ENCODE assay signal across 20 cellular contexts in genomic region chr9:123828449-123828848, GRCh38.
DNase-seq lines count a peak whose midpoint lies in the region; ATAC-seq, FAIRE-seq and TF ChIP-seq lines count a peak whose summit lies in the region.
"Had no signal": no experiment of that assay in that cellular context is flagged by ENCODE, and none has a peak within 500 bp of the region (broad histone marks: within the 10 kb centered on the region; RNA-seq: fewer than 3 reads in every experiment).

No MANE protein-coding gene starts in this region.

- CTCF ChIA-PET in GM12878 (lab: Yijun Ruan, JAX), result interaction anchor here (0.7 kb wide), 1 partner anchor 53 kb away, joined by 3 read pairs; no protein-coding TSS in a partner anchor

- RAD21 ChIA-PET in GM12878 (lab: Charles Lee; ENCODE audit: unreplicated experiment), result interaction anchor here (0.7 kb wide), 1 partner anchor 103 kb away, joined by 3 read pairs; no protein-coding TSS in a partner anchor

- peaks cover 11% of the 10 kb centered on the region for H3K9me3 ChIP-seq in GM12878 (replicated peaks; ENCODE audit: control insufficient read depth, insufficient read depth, low read length)

- H2AFZ ChIP-seq in GM12878 (ENCODE audit: control insufficient read depth, low read depth, low read length), result no peak overlapping the region

- no peak for TF ChIP-seq CTCF in GM12878 (IDR thresholded peaks at IDR 0.05 in 2 of 3, conservative IDR thresholded peaks at IDR 0.05 in 1 of 3; ENCODE audit: control insufficient read depth in 2 of 3, extremely low read depth in 1 of 3, insufficient read depth in 1 of 3, low read depth in 3 of 3, low read length in 3 of 3)

- H3K36me3 ChIP-seq in GM12878 (ENCODE audit: control insufficient read depth in 2 of 2, insufficient read depth in 2 of 2, low read length in 1 of 2), result no peaks in the 10 kb centered on the region
- H3K36me3 ChIP-seq: Peyer's patch had no signal

- no peak for TF ChIP-seq RAD21 in GM12878 (IDR thresholded peaks at IDR 0.05; ENCODE audit: insufficient read depth, low read depth, low read length)

- FAIRE-seq in G401.6 (lab: Jason Lieb, UNC), result peak; percentile 83
- FAIRE-seq in GM12878 (lab: Jason Lieb, UNC), result no peak
- FAIRE-seq: GM12892 had no signal

- H4K20me1 ChIP-seq in GM12878 (ENCODE audit: control insufficient read depth, insufficient read depth), result no peaks in the 10 kb centered on the region

- no peaks in the 10 kb centered on the region for H3K4me1 ChIP-seq in GM12878 (ENCODE audit: control insufficient read depth, insufficient read depth, low read length)
- H3K4me1 ChIP-seq: Peyer's patch had no signal

- in situ Hi-C loops in GM12878 (cut with MboI), result no loop called here

- H3K4me2 ChIP-seq in GM12878 (ENCODE audit: control insufficient read depth, insufficient read depth), result no peak overlapping the region

- H3K27me3 ChIP-seq in GM12878 (replicated peaks in 1 of 2; ENCODE audit: control insufficient read depth in 2 of 2, insufficient read depth in 2 of 2, low read length in 1 of 2), result no peaks in the 10 kb centered on the region
- H3K27me3 ChIP-seq: Peyer's patch had no signal

- no peak overlapping the region for H3K4me3 ChIP-seq in GM12878
- H3K4me3 ChIP-seq: Peyer's patch had no signal

- peaks cover 2% of the 10 kb centered on the region; the same call in 1 of the 2 replicates for H3K79me2 ChIP-seq in GM12878 (ENCODE audit: control insufficient read depth, insufficient read depth, low read length)

- POLR2A ChIA-PET in GM12878 (lab: Charles Lee), result interaction anchor here (0.7 kb wide), 1 partner anchor 182 kb away, joined by 3 read pairs; no protein-coding TSS in a partner anchor

- no peak for TF ChIP-seq POLR2A in GM12878 (IDR thresholded peaks at IDR 0.05; ENCODE audit: low read depth, low read length)

- intact Hi-C loops in GM12878 (cut with micrococcal nuclease; ENCODE audit: unreplicated experiment), result no loop called here

- BruUV-seq in GM12878 (replicated peaks; lab: Mats Ljungman, UMichigan), result no TSS peak

- SMC1A ChIA-PET in GM12878 (lab: Charles Lee; ENCODE audit: uncharacterized antibody, unreplicated experiment), result interaction anchor here (0.9 to 1.2 kb wide), 3 partner anchors 11 to 55 kb away, joined by 3 read pairs; no protein-coding TSS in a partner anchor

- TF ChIP-seq EP300 in GM12878 (IDR thresholded peaks at IDR 0.05; ENCODE audit: borderline replicate concordance in 1 of 2, control insufficient read depth in 1 of 2, low read depth in 2 of 2, low read length in 2 of 2), result no peak

- peak; percentile 5 for DNase-seq in DMS79 treated with DMSO at 0.1 percent for 48 hours (lab: John Stamatoyannopoulos, UW)
- DNase-seq in DMS79 (lab: John Stamatoyannopoulos, UW), result no peak
- DNase-seq in OCI-M1 (lab: John Stamatoyannopoulos, UW), result peak; percentile 13
- no peak for DNase-seq in GM12878 (ENCODE audit: low read depth, low spot score)
- DNase-seq in 8988T, result no peak
- DNase-seq in NAMALWA (ENCODE audit: low spot score), result no peak
- DNase-seq in NCI-H146 treated with DMSO at 0.1 percent for 48 hours (lab: John Stamatoyannopoulos, UW; ENCODE audit: unreplicated experiment), result no peak
- DNase-seq: C1 segment of cervical spinal cord, DMS153, GOT3, IMR-90, NCI-H1048, NCI-H146, NCI-H446 treated with DMSO at 0.1 percent for 48 hours, NCI-H774, Peyer's patch, SHP77 treated with DMSO at 0.1 percent for 48 hours had no signal

- no peak overlapping the region for H3K9ac ChIP-seq in GM12878 (ENCODE audit: control insufficient read depth, insufficient read depth, low read length)

- no peak for ATAC-seq in GM12878

- no peak overlapping the region for H3K27ac ChIP-seq in GM12878 (ENCODE audit: control insufficient read depth, insufficient read depth)
- H3K27ac ChIP-seq: 22Rv1, Peyer's patch had no signal

TF ChIP-seq in GM12878, 131 proteins besides CTCF, POLR2A, EP300 and RAD21:
- 0 out of 2 replicates have a peak, but pooled peaks have one; percentile 58 for TF ChIP-seq NBN (IDR thresholded peaks at IDR 0.05)
- TF ChIP-seq HDGF (IDR thresholded peaks at IDR 0.05), result no peak
- peak; percentile 14; the same call in 1 of the 2 replicates for TF ChIP-seq ATF7 (IDR thresholded peaks at IDR 0.05; ENCODE audit: low read depth)
- TF ChIP-seq MLLT1 (IDR thresholded peaks at IDR 0.05), result peak; percentile 50; the same call in 1 of the 2 replicates
- no peak for TF ChIP-seq MYC (IDR thresholded peaks at IDR 0.05; ENCODE audit: insufficient read depth, insufficient read length, insufficient replicate concordance, low read length, severe bottlenecking)
- TF ChIP-seq ZNF274 (IDR thresholded peaks at IDR 0.05; ENCODE audit: insufficient read depth, insufficient read length), result no peak
- peak; percentile 55 for TF ChIP-seq RELB (IDR thresholded peaks at IDR 0.05; ENCODE audit: low read depth)
- TF ChIP-seq SP1 (IDR thresholded peaks at IDR 0.05; ENCODE audit: low read depth, low read length), result no peak
- TF ChIP-seq POLR2AphosphoS2 (IDR thresholded peaks at IDR 0.05; ENCODE audit: low read depth, low read length), result no peak
- peak; percentile 25 for TF ChIP-seq SKIL (IDR thresholded peaks at IDR 0.05; ENCODE audit: low read depth, poor library complexity, severe bottlenecking)
- TF ChIP-seq CBX5 (IDR thresholded peaks at IDR 0.05; ENCODE audit: low read depth), result peak; percentile 99
- TF ChIP-seq CBX3 (IDR thresholded peaks at IDR 0.05; ENCODE audit: borderline replicate concordance, low read depth), result 0 out of 2 replicates have a peak, but pooled peaks have one; percentile 71
- no peak for TF ChIP-seq GATAD2B (conservative IDR thresholded peaks at IDR 0.05; ENCODE audit: low read depth)
- peak; percentile 75 for TF ChIP-seq ZNF384 (IDR thresholded peaks at IDR 0.05; ENCODE audit: borderline replicate concordance, low read depth, low read length)

Comparison
In these comparisons a context has a peak if more than half of its experiments do, and no peak if none do; other contexts are left out.
1. DNase-seq: peak in DMS79 treated with DMSO at 0.1 percent for 48 hours (single experiment) and OCI-M1 (single experiment); none in DMS79 (single experiment), GM12878 (single experiment), 8988T (single experiment), NAMALWA (single experiment) and NCI-H146 treated with DMSO at 0.1 percent for 48 hours (single experiment).